ENCODE assay signal across 1 cellular context in genomic region chr11:72787262-72788104, GRCh38.
TF ChIP-seq lines count a peak whose summit lies in the region.

No MANE protein-coding gene starts in this region.

TF ChIP-seq in HepG2, 621 proteins besides CTCF, POLR2A, EP300 and RAD21 (continued from another document and continues in another):
- TF ChIP-seq PRDM10 (CRISPR knock-in tag; IDR thresholded peaks at IDR 0.05; ENCODE audit: low read depth) (0 out of 2 replicates have a peak, but pooled peaks have one; percentile 59), KDM4B (CRISPR knock-in tag; IDR thresholded peaks at IDR 0.05) (no peak), IRF2 (CRISPR knock-in tag; IDR thresholded peaks at IDR 0.05) (0 out of 2 replicates have a peak, but pooled peaks have one; percentile 36), ZNF878 (CRISPR knock-in tag; IDR thresholded peaks at IDR 0.05) (0 out of 2 replicates have a peak, but pooled peaks have one; percentile 3), CSRNP1 (CRISPR knock-in tag; IDR thresholded peaks at IDR 0.05) (peak; percentile 27; the same call in 1 of the 2 replicates), FIP1L1 (IDR thresholded peaks at IDR 0.05; ENCODE audit: borderline replicate concordance, insufficient read depth, low read depth, low read length) (no peak), TFDP2 (CRISPR knock-in tag; IDR thresholded peaks at IDR 0.05) (peak; percentile 76), CEBPG (CRISPR knock-in tag; IDR thresholded peaks at IDR 0.05) (peak; percentile 36; the same call in 1 of the 2 replicates), ZNF484 (CRISPR knock-in tag; IDR thresholded peaks at IDR 0.05; ENCODE audit: borderline replicate concordance, low read depth) (no peak), ZNF350 (CRISPR knock-in tag; IDR thresholded peaks at IDR 0.05; ENCODE audit: borderline replicate concordance, low read depth) (no peak), ZMYM2 (CRISPR knock-in tag; IDR thresholded peaks at IDR 0.05) (peak; percentile 52; the same call in 1 of the 2 replicates), BHLHE40 (IDR thresholded peaks at IDR 0.05; ENCODE audit: low read length) (no peak), ZNF281 (CRISPR knock-in tag; IDR thresholded peaks at IDR 0.05; ENCODE audit: borderline replicate concordance) (0 out of 2 replicates have a peak, but pooled peaks have one; percentile 8), TBX3 (IDR thresholded peaks at IDR 0.05; ENCODE audit: borderline replicate concordance) (peak; percentile 8; the same call in 1 of the 2 replicates), CEBPZ (IDR thresholded peaks at IDR 0.05; ENCODE audit: low read length) (no peak), HNRNPLL (IDR thresholded peaks at IDR 0.05; ENCODE audit: low read depth, low read length, poor library complexity, severe bottlenecking) (peak; percentile 19), SYNCRIP (IDR thresholded peaks at IDR 0.05; ENCODE audit: insufficient read depth, low read depth, low read length) (no peak), KAT8 (CRISPR knock-in tag; IDR thresholded peaks at IDR 0.05) (peak; percentile 59; the same call in 1 of the 2 replicates), ZNF644 (CRISPR knock-in tag; IDR thresholded peaks at IDR 0.05; ENCODE audit: low read depth) (0 out of 2 replicates have a peak, but pooled peaks have one; percentile 48), ZNF383 (CRISPR knock-in tag; IDR thresholded peaks at IDR 0.05; ENCODE audit: borderline replicate concordance) (no peak; the same call in 1 of the 2 replicates), THRA (CRISPR knock-in tag; IDR thresholded peaks at IDR 0.05; ENCODE audit: borderline replicate concordance) (0 out of 2 replicates have a peak, but pooled peaks have one; percentile 20), ZNF564 (CRISPR knock-in tag; IDR thresholded peaks at IDR 0.05) (no peak), RBM39 (IDR thresholded peaks at IDR 0.05; ENCODE audit: low read depth, low read length, poor library complexity, severe bottlenecking) (peak; percentile 47), ZBTB7A (CRISPR knock-in tag; IDR thresholded peaks at IDR 0.05) (no peak), ZSCAN30 (CRISPR knock-in tag; IDR thresholded peaks at IDR 0.05) (no peak), SSRP1 (CRISPR knock-in tag; IDR thresholded peaks at IDR 0.05) (no peak), ZNF276 (CRISPR knock-in tag; IDR thresholded peaks at IDR 0.05; ENCODE audit: low read depth) (peak; percentile 75; the same call in 1 of the 2 replicates), ZBTB34 (CRISPR knock-in tag; IDR thresholded peaks at IDR 0.05) (0 out of 2 replicates have a peak, but pooled peaks have one; percentile 8), KLF13 (CRISPR knock-in tag; IDR thresholded peaks at IDR 0.05) (no peak), ZNF570 (CRISPR knock-in tag; IDR thresholded peaks at IDR 0.05; ENCODE audit: borderline replicate concordance) (peak; percentile 76; the same call in 1 of the 2 replicates), ZNF879 (CRISPR knock-in tag; IDR thresholded peaks at IDR 0.05) (no peak), ZMYM3 (CRISPR knock-in tag; IDR thresholded peaks at IDR 0.05) (peak; percentile 81), ZNF207 (IDR thresholded peaks at IDR 0.05; ENCODE audit: borderline replicate concordance) (no peak), ZNF337 (CRISPR knock-in tag; IDR thresholded peaks at IDR 0.05; ENCODE audit: borderline replicate concordance, low read depth) (no peak), ZNF367 (CRISPR knock-in tag; IDR thresholded peaks at IDR 0.05; ENCODE audit: borderline replicate concordance) (no peak), ZSCAN21 (CRISPR knock-in tag; IDR thresholded peaks at IDR 0.05; ENCODE audit: borderline replicate concordance) (peak; percentile 73; the same call in 1 of the 2 replicates), KLF16 (CRISPR knock-in tag; IDR thresholded peaks at IDR 0.05) (0 out of 4 replicates have a peak, but pooled peaks of 1 of the 2 experiments have one; percentile 39)
